In the genomic region with DNA sequence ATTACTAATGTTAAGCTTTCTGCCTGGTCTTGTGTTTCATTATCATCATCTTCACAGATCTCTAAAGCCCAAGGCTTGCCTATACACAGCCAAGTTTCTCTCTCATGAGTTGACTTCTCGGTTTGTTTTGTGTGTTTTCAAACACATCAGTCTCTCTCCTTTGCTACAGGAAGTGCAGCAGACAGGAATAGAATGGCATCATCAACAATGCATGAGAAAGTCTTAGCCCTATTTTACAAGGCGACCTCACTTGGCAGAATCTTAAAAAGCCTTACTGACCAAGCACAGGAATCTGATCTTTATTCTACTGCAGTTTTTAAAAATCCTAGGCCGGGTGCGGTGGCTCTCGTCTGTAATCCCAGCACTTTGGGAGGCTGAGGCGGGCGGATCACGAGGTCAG, we compare ENCODE assay signal across 22 cellular contexts. TPM values are rescaled to one million over a fixed set of nuclear protein-coding genes. Genes with fewer than 3 reads are reported as not detected.
DNase-seq lines count a peak whose midpoint lies in the region; ATAC-seq and TF ChIP-seq lines count a peak whose summit lies in the region.
"Had no signal": no experiment of that assay in that cellular context is flagged by ENCODE, and none has a peak within 500 bp of the region (broad histone marks: within the 10 kb centered on the region; RNA-seq: fewer than 3 reads in every experiment).

No MANE protein-coding gene starts in this region.

- H2BK120ac ChIP-seq in mesenchymal stem cell (ENCODE audit: low read depth, low read length): no peak overlapping the region

- H3K4me3 ChIP-seq in epithelial cell of esophagus (ENCODE audit: low read length) (no peak overlapping the region), mesenchymal stem cell (ENCODE audit: insufficient read depth in 1 of 2, low read depth in 1 of 2, low read length in 2 of 2) (no peak overlapping the region), GM23338 (no peak overlapping the region), PC-9 (no peak overlapping the region)
- H3K4me3 ChIP-seq: adrenal gland, HAP-1, uterus had no signal

- TF ChIP-seq CTCF in epithelial cell of esophagus (IDR thresholded peaks at IDR 0.05; ENCODE audit: insufficient read depth, low read depth, low read length, missing control alignments): no peak
- no peak for TF ChIP-seq CTCF in GM23338 (conservative IDR thresholded peaks at IDR 0.05; ENCODE audit: low read depth in 2 of 2)
- TF ChIP-seq CTCF in PC-9 (conservative IDR thresholded peaks at IDR 0.05): no peak

- no peak overlapping the region for H3K18ac ChIP-seq in mesenchymal stem cell (ENCODE audit: low read depth in 1 of 2, low read length in 2 of 2)

- no peak overlapping the region for H3K4ac ChIP-seq in mesenchymal stem cell (ENCODE audit: low read depth in 1 of 2, low read length in 2 of 2)

- H3K4me1 ChIP-seq in mesenchymal stem cell (ENCODE audit: control insufficient read depth, insufficient read depth, low read depth, low read length) (no peaks in the 10 kb centered on the region), GM23338 (ENCODE audit: insufficient read depth) (peaks cover 12% of the 10 kb centered on the region), PC-9 (replicated peaks; ENCODE audit: insufficient read depth) (no peaks in the 10 kb centered on the region)
- H3K4me1 ChIP-seq: adrenal gland, Caco-2, HAP-1, uterus had no signal

- H3K27me3 ChIP-seq in mesenchymal stem cell (ENCODE audit: control insufficient read depth in 1 of 2, insufficient read depth in 1 of 2, low read length in 2 of 2): no peaks in the 10 kb centered on the region
- H3K27me3 ChIP-seq in GM23338 (ENCODE audit: insufficient read depth): no peaks in the 10 kb centered on the region
- no peaks in the 10 kb centered on the region for H3K27me3 ChIP-seq in PC-9 (ENCODE audit: insufficient read depth, low read depth)
- H3K27me3 ChIP-seq: adrenal gland, uterus had no signal

- no TSS peak for BruUV-seq in PC-9 (replicated peaks; lab: Mats Ljungman, UMichigan)

- POLR2A ChIA-PET in PC-9 (lab: Charles Lee; ENCODE audit: unreplicated experiment): no interaction called here

- H3K4me1 Mint-ChIP-seq in GM23338: peaks cover 10% of the 10 kb centered on the region
- H3K4me1 Mint-ChIP-seq: naive B cell had no signal

- H3K36me3 Mint-ChIP-seq in GM23338 (ENCODE audit: low read depth): no peaks in the 10 kb centered on the region; the same call in 2 of the 3 replicates

- H3K9me3 ChIP-seq in mesenchymal stem cell (ENCODE audit: control insufficient read depth, low read length): no peaks in the 10 kb centered on the region
- no peaks in the 10 kb centered on the region for H3K9me3 ChIP-seq in PC-9 (ENCODE audit: insufficient read depth, low read depth)
- H3K9me3 ChIP-seq: adrenal gland, Caco-2, HAP-1, uterus had no signal

- H4K8ac ChIP-seq in mesenchymal stem cell (ENCODE audit: low read length): no peak overlapping the region

- H3K9me2 ChIP-seq in GM23338 (ENCODE audit: insufficient read depth): no peaks in the 10 kb centered on the region
- no peaks in the 10 kb centered on the region for H3K9me2 ChIP-seq in PC-9 (ENCODE audit: insufficient read depth)

- H3K36me3 ChIP-seq in mesenchymal stem cell (ENCODE audit: control insufficient read depth in 1 of 2, insufficient read depth in 2 of 2, low read depth in 1 of 2, low read length in 2 of 2): peaks cover 4 to 86% of the 10 kb centered on the region in 2 experiments
- H3K36me3 ChIP-seq in GM23338 (ENCODE audit: insufficient read depth): no peaks in the 10 kb centered on the region
- H3K36me3 ChIP-seq in PC-9 (ENCODE audit: low read depth): no peaks in the 10 kb centered on the region
- H3K36me3 ChIP-seq: uterus had no signal

- no peaks in the 10 kb centered on the region for H4K20me1 ChIP-seq in GM23338 (replicated peaks; ENCODE audit: insufficient read depth)
- no peaks in the 10 kb centered on the region for H4K20me1 ChIP-seq in PC-9 (ENCODE audit: insufficient read depth)

- no peak overlapping the region for H3K4me3 Mint-ChIP-seq in GM23338
- H3K4me3 Mint-ChIP-seq: naive B cell; T-helper 1 cell treated with Interleukin-12 subunit alpha and Interleukin-12 subunit beta and Interleukin-4 antibody, amounts not matched to agents 30 μg/mL and 1 μg/mL, for 36 hours had no signal

- H3F3A ChIP-seq in GM23338 (replicated peaks; ENCODE audit: low read depth): no peaks in the 10 kb centered on the region
- H3F3A ChIP-seq in PC-9 (ENCODE audit: insufficient read depth, low read depth): no peaks in the 10 kb centered on the region

- no peak overlapping the region for H3K9ac ChIP-seq in mesenchymal stem cell (ENCODE audit: low read length)

- CTCF ChIA-PET in PC-9 (lab: Charles Lee): no interaction called here

- no peaks in the 10 kb centered on the region for H3K27me3 Mint-ChIP-seq in GM23338 (ENCODE audit: insufficient read depth, low read depth, poor library complexity)

- H3K4me2 ChIP-seq in mesenchymal stem cell (ENCODE audit: low read length, poor library complexity, severe bottlenecking): no peak overlapping the region
- no peak overlapping the region for H3K4me2 ChIP-seq in GM23338
- no peak overlapping the region for H3K4me2 ChIP-seq in PC-9

- no peak overlapping the region for H3K14ac ChIP-seq in mesenchymal stem cell (ENCODE audit: low read length in 2 of 2)

- H2BK5ac ChIP-seq in mesenchymal stem cell (ENCODE audit: low read depth, low read length, poor library complexity, severe bottlenecking): no peak overlapping the region

- peaks cover 1% of the 10 kb centered on the region for H3K79me1 ChIP-seq in mesenchymal stem cell (replicated peaks; ENCODE audit: low read length, poor library complexity, severe bottlenecking)

- 79% methylated on average over 8 of the region's 8 CpGs for WGBS in mesenchymal stem cell

- no peaks in the 10 kb centered on the region for H3K9me3 Mint-ChIP-seq in GM23338
- H3K9me3 Mint-ChIP-seq: naive B cell; T-helper 1 cell treated with Interleukin-12 subunit alpha and Interleukin-12 subunit beta and Interleukin-4 antibody, amounts not matched to agents 30 μg/mL and 1 μg/mL, for 36 hours had no signal

- ATAC-seq in GM23338: no peak
- ATAC-seq: esophagus mucosa; left ventricle myocardium superior; Right ventricle myocardium inferior; stimulated activated naive CD8-positive, alpha-beta T cell treated with anti-CD3 and anti-CD28 coated beads, Interleukin-15, Interleukin-2, amounts not matched to agents 100 U/mL and 50 U/mL, for 24 hours had no signal

- H3K79me2 ChIP-seq in GM23338 (replicated peaks; ENCODE audit: insufficient read depth): no peaks in the 10 kb centered on the region
- H3K79me2 ChIP-seq in PC-9 (ENCODE audit: low read depth): no peaks in the 10 kb centered on the region

- H3K23ac ChIP-seq in mesenchymal stem cell (ENCODE audit: low read length in 2 of 2): no peak overlapping the region

- H3K27ac Mint-ChIP-seq in GM23338: no peak overlapping the region
- H3K27ac Mint-ChIP-seq: T-helper 1 cell treated with Interleukin-12 subunit alpha and Interleukin-12 subunit beta and Interleukin-4 antibody, amounts not matched to agents 30 μg/mL and 1 μg/mL, for 36 hours had no signal

- H2BK12ac ChIP-seq in mesenchymal stem cell (ENCODE audit: low read length in 2 of 2): no peak overlapping the region

- intact Hi-C loops in PC-9 (cut with micrococcal nuclease; ENCODE audit: unreplicated experiment): no loop called here

- no peak overlapping the region for H2AK5ac ChIP-seq in mesenchymal stem cell (ENCODE audit: low read length, severe bottlenecking)

- peak overlapping the region; percentile 23 for H3K27ac ChIP-seq in mesenchymal stem cell (ENCODE audit: low read length, poor library complexity, severe bottlenecking)
- H3K27ac ChIP-seq in GM23338 (ENCODE audit: low read depth): no peak overlapping the region
- H3K27ac ChIP-seq in PC-9: no peak overlapping the region
- H3K27ac ChIP-seq: adrenal gland, uterus had no signal

- H2BK15ac ChIP-seq in mesenchymal stem cell (ENCODE audit: low read depth, poor library complexity, severe bottlenecking): no peak overlapping the region

- H4K91ac ChIP-seq in mesenchymal stem cell (ENCODE audit: low read length): no peak overlapping the region

- H2AFZ ChIP-seq in mesenchymal stem cell (ENCODE audit: low read depth, low read length) (no peak overlapping the region), GM23338 (no peak overlapping the region), PC-9 (no peak overlapping the region)

- DNase-seq in AG08396 (ENCODE audit: low spot score) (peak; percentile 13), RPMI7951 (ENCODE audit: low read depth) (peak; percentile 8), epithelial cell of esophagus (ENCODE audit: low read depth) (peak; percentile 53), mesenchymal stem cell (peak; percentile 72), SW 1271 (lab: John Stamatoyannopoulos, UW) (no peak), GM23338 (ENCODE audit: low spot score) (no peak), PC-9 (no peak)
- DNase-seq in stimulated activated CD4-positive, alpha-beta T cell treated with anti-CD3 and anti-CD28 coated beads, Interleukin-4, amount 100 ng/mL, for 1 hour: no peak
- DNase-seq: adrenal gland; Caco-2; cortex of kidney; left ventricle myocardium superior; naive B cell; NCI-H1694 treated with DMSO at 0.1 percent for 48 hours; NCI-H446 treated with DMSO at 0.1 percent for 48 hours; posterior cingulate gyrus; stimulated activated naive CD8-positive, alpha-beta T cell treated with anti-CD3 and anti-CD28 coated beads, Interleukin-15, Interleukin-2, amounts not matched to agents 100 U/mL and 50 U/mL, for 24 hours; uterus had no signal

TF ChIP-seq in GM23338, 12 proteins besides CTCF, POLR2A, EP300 and RAD21 (continues in another document):
- TF ChIP-seq ZNF331 (CRISPR knock-in tag; IDR thresholded peaks at IDR 0.05; ENCODE audit: low read depth) (no peak), JUNB (IDR thresholded peaks at IDR 0.05; ENCODE audit: unreplicated experiment) (no peak), POLR2AphosphoS5 (IDR thresholded peaks at IDR 0.05; ENCODE audit: low read depth) (no peak), EZH2 (IDR thresholded peaks at IDR 0.05; ENCODE audit: low read depth, unreplicated experiment) (no peak), CREB1 (CRISPR knock-in tag; IDR thresholded peaks at IDR 0.05; ENCODE audit: low read depth) (no peak)
- TF ChIP-seq, protein P1, sequence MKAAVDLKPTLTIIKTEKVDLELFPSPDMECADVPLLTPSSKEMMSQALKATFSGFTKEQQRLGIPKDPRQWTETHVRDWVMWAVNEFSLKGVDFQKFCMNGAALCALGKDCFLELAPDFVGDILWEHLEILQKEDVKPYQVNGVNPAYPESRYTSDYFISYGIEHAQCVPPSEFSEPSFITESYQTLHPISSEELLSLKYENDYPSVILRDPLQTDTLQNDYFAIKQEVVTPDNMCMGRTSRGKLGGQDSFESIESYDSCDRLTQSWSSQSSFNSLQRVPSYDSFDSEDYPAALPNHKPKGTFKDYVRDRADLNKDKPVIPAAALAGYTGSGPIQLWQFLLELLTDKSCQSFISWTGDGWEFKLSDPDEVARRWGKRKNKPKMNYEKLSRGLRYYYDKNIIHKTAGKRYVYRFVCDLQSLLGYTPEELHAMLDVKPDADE (IDR thresholded peaks at IDR 0.05): no peak

RNA-seq across cellular contexts. Expression of a gene that starts 36.8 kb away (rescaled TPM):
- 17.7 and 21.1 TPM in 2 replicates for total RNA-seq in RPMI7951 (2014; rRNA removed; shearing (Covaris generic))
- 27.1 TPM for polyA plus RNA-seq in mesenchymal stem cell (2013, experiment 1 of 2)
- polyA plus RNA-seq in mesenchymal stem cell (2013, experiment 2 of 2): 28.2 TPM
- total RNA-seq in GM23338 (2014; rRNA removed; shearing (Covaris generic)): 9.4 and 15.8 TPM in 2 replicates
- 11.1 and 13.9 TPM in 2 replicates for polyA plus RNA-seq in GM23338 (2016; fragmentation: Nextera tagmentation; extraction: Ambion mirVana)
- 6.9 and 7.0 TPM in 2 replicates for total RNA-seq in PC-9 (2021)

Comparison
In these comparisons a context has a peak if more than half of its experiments do, and no peak if none do; other contexts are left out.
1. DNase-seq: peak in AG08396 (single experiment), RPMI7951 (single experiment), epithelial cell of esophagus (single experiment) and mesenchymal stem cell (single experiment); none in stimulated activated CD4-positive, alpha-beta T cell treated with anti-CD3 and anti-CD28 coated beads, Interleukin-4, amount 100 ng/mL, for 1 hour (single experiment), SW 1271 (0 of 2), GM23338 (single experiment) and PC-9 (0 of 2).